ENCODE assay signal across 17 cellular contexts in the genomic region with DNA sequence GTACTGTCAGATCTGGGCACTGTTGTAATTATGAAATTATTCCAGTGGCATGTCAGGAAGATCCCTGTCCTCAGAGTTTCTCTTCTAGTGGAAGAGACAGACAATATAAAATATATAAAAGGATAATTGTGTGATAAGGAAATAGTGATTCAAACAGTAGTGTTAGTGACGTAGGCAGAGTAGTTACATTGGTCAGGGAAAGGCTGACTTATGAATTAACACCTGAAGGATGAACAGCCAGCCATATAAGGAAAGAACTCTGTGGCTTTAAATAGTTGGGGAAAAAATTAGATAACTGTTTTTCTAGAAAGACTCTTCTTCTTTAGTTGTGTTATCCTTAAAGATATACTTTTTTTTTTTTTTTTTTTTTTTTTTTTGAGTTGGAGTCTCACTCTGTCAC. TPM values are rescaled to one million over a fixed set of nuclear protein-coding genes. Genes with fewer than 3 reads are reported as not detected.
A peak's percentile ranks its signal among the peaks of the same experiment; 100 is the strongest.
DNase-seq lines count a peak whose midpoint lies in the region; ATAC-seq and TF ChIP-seq lines count a peak whose summit lies in the region.
"Had no signal": no experiment of that assay in that cellular context is flagged by ENCODE, and none has a peak within 500 bp of the region (broad histone marks: within the 10 kb centered on the region; RNA-seq: fewer than 3 reads in every experiment).

No MANE protein-coding gene starts in this region.

- no peak for DNase-seq in activated CD4-positive, CD25-positive, alpha-beta regulatory T cell (lab: John Stamatoyannopoulos, UW)
- DNase-seq in natural killer cell (no peak), left colon (no peak), NCI-H1105 treated with DMSO at 0.1 percent for 48 hours (lab: John Stamatoyannopoulos, UW) (no peak), DMS 273 (lab: John Stamatoyannopoulos, UW; ENCODE audit: unreplicated experiment) (no peak), chondrocyte (ENCODE audit: low spot score) (no peak)
- DNase-seq in natural killer cell treated with Interleukin-12 subunit alpha and Interleukin-12 subunit beta and Interleukin-15 and Interleukin-18, amount 100 ng/mL, for 72 hours (ENCODE audit: low spot score), result no peak
- DNase-seq: 8988T, MV-4-11, NCI-H1417, NCI-H187, NCI-H226, NCI-H524, NCI-H82, OCI-M1 had no signal

- H3K36me3 Mint-ChIP-seq in natural killer cell (no peaks in the 10 kb centered on the region), chondrocyte (ENCODE audit: low read depth) (peaks cover 6% of the 10 kb centered on the region)
- H3K36me3 Mint-ChIP-seq in natural killer cell treated with Interleukin-12 subunit alpha and Interleukin-12 subunit beta and Interleukin-15 and Interleukin-18, amount 100 ng/mL, for 72 hours, result peaks cover 14% of the 10 kb centered on the region

- H3K27ac Mint-ChIP-seq in natural killer cell (peak overlapping the region; percentile 44 to 47), chondrocyte (ENCODE audit: unreplicated experiment) (no peak overlapping the region)
- no peak overlapping the region for H3K27ac Mint-ChIP-seq in natural killer cell treated with Interleukin-12 subunit alpha and Interleukin-12 subunit beta and Interleukin-15 and Interleukin-18, amount 100 ng/mL, for 72 hours

- H3K4me3 Mint-ChIP-seq in natural killer cell (peak overlapping the region; percentile 28), chondrocyte (ENCODE audit: unreplicated experiment) (no peak overlapping the region)
- no peak overlapping the region for H3K4me3 Mint-ChIP-seq in natural killer cell treated with Interleukin-12 subunit alpha and Interleukin-12 subunit beta and Interleukin-15 and Interleukin-18, amount 100 ng/mL, for 72 hours
- H3K4me3 Mint-ChIP-seq: CD14-positive monocyte had no signal

- ATAC-seq in activated CD4-positive, CD25-positive, alpha-beta regulatory T cell treated with anti-CD3 and anti-CD28 coated beads, Interleukin-2, amount 50 U/mL, for 24 hours, result peak; percentile 41 to 52
- ATAC-seq in natural killer cell (no peak), left colon (peak; percentile 65)
- no peak for ATAC-seq in natural killer cell treated with Interleukin-12 subunit alpha and Interleukin-12 subunit beta and Interleukin-15 and Interleukin-18, amount 100 ng/mL, for 72 hours

- no peaks in the 10 kb centered on the region for H3K9me3 Mint-ChIP-seq in natural killer cell
- H3K9me3 Mint-ChIP-seq in natural killer cell treated with Interleukin-12 subunit alpha and Interleukin-12 subunit beta and Interleukin-15 and Interleukin-18, amount 100 ng/mL, for 72 hours, result no peaks in the 10 kb centered on the region
- no peaks in the 10 kb centered on the region for H3K9me3 Mint-ChIP-seq in chondrocyte (ENCODE audit: low read depth)
- H3K9me3 Mint-ChIP-seq: CD14-positive monocyte had no signal

- no peak for TF ChIP-seq CTCF in natural killer cell (IDR thresholded peaks at IDR 0.05)
- TF ChIP-seq CTCF in chondrocyte (IDR thresholded peaks at IDR 0.05), result no peak

- intact Hi-C loops in natural killer cell (cut with micrococcal nuclease), result no loop called here
- intact Hi-C loops in left colon (cut with DNase I, micrococcal nuclease), result no loop called here

- H3K27me3 Mint-ChIP-seq in natural killer cell (ENCODE audit: low read depth in 2 of 2), result no peaks in the 10 kb centered on the region
- H3K27me3 Mint-ChIP-seq in natural killer cell treated with Interleukin-12 subunit alpha and Interleukin-12 subunit beta and Interleukin-15 and Interleukin-18, amount 100 ng/mL, for 72 hours, result no peaks in the 10 kb centered on the region
- no peaks in the 10 kb centered on the region for H3K27me3 Mint-ChIP-seq in chondrocyte (ENCODE audit: low read depth)

- peaks cover 76 to 83% of the 10 kb centered on the region in 2 donors for H3K4me1 Mint-ChIP-seq in natural killer cell
- H3K4me1 Mint-ChIP-seq in natural killer cell treated with Interleukin-12 subunit alpha and Interleukin-12 subunit beta and Interleukin-15 and Interleukin-18, amount 100 ng/mL, for 72 hours (ENCODE audit: low read depth in 2 of 2), result peaks cover 55 to 63% of the 10 kb centered on the region in 2 donors
- peaks cover 78% of the 10 kb centered on the region for H3K4me1 Mint-ChIP-seq in chondrocyte (ENCODE audit: low read depth)

RNA-seq across cellular contexts. Expression of gene WAC, which starts 37.7 kb away (rescaled TPM):
- total RNA-seq in natural killer cell (100 to 1,000 TPM; 225 to 245 (median 226) TPM), left colon (100 to 1,000 TPM in 1 of 2 donors, 10 to 100 TPM in 1; 96.9 to 112 TPM), chondrocyte (91.1 to 97.7 TPM (median 93.2 TPM) in 3 replicates)
- total RNA-seq in natural killer cell treated with Interleukin-12 subunit alpha and Interleukin-12 subunit beta and Interleukin-15 and Interleukin-18, amount 100 ng/mL, for 72 hours, result 100 to 1,000 TPM; 136 to 146 TPM

Comparison
In these comparisons a context has a peak if more than half of its experiments do, and no peak if none do; other contexts are left out.
1. H3K27ac Mint-ChIP-seq: peak in natural killer cell (2 of 2); none in natural killer cell treated with Interleukin-12 subunit alpha and Interleukin-12 subunit beta and Interleukin-15 and Interleukin-18, amount 100 ng/mL, for 72 hours (0 of 2) and chondrocyte (single experiment).
2. ATAC-seq: peak in activated CD4-positive, CD25-positive, alpha-beta regulatory T cell treated with anti-CD3 and anti-CD28 coated beads, Interleukin-2, amount 50 U/mL, for 24 hours (2 of 2) and left colon (single experiment); none in natural killer cell (0 of 3) and natural killer cell treated with Interleukin-12 subunit alpha and Interleukin-12 subunit beta and Interleukin-15 and Interleukin-18, amount 100 ng/mL, for 72 hours (0 of 2).